ENCODE assay signal across 22 cellular contexts in the genomic region with DNA sequence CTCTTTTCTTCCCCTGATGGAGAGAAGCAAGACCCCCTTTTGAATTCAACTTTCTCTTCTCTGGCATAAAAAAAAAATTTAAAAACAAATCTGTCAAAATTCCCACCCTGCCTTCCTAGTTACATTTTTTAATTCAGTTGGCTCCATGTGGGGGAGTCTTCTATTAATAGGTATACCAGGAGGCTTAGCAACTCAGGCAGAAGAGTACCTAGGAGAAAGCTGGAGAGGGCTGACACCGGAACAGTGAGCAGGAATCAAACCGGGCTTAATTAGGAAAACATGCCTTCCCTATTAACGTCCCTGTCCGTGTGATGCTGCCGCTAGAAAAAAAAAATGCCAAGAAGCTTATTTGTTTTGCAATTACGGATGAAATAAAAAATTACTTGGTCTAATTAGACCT.
"Had no signal": no experiment of that assay in that cellular context is flagged by ENCODE, and none has a peak within 500 bp of the region (broad histone marks: within the 10 kb centered on the region; RNA-seq: fewer than 3 reads in every experiment).

No MANE protein-coding gene starts in this region.

- DNase-seq: activated CD4-positive, alpha-beta T cell treated with anti-CD3 and anti-CD28 coated beads, Interleukin-2, amount 10 ng/mL, durations not matched to agents 24 days and 14 days; activated gamma-delta T cell treated with Interleukin-2 at 50 U/mL for 16 hours; activated T-cell treated with anti-CD3 and anti-CD28 coated beads, Interleukin-2, amount 50 U/mL, for 1 hour; aorta; brain microvascular endothelial cell; central memory CD4-positive, alpha-beta T cell; endodermal cell; heart left ventricle; left colon; naive B cell; occipital lobe; right lobe of liver; stimulated activated CD4-positive, alpha-beta T cell treated with anti-CD3 and anti-CD28 coated beads, Interleukin-1b, Interleukin-23, amount 100 ng/mL, for 48 hours; stomach; transverse colon; uterus had no signal

- H3K27ac ChIP-seq: brain microvascular endothelial cell, coronary artery, heart left ventricle, right lobe of liver, skin epidermis, stomach, suprapubic skin, transverse colon, uterus, VCaP had no signal

- ATAC-seq: activated CD4-positive, CD25-positive, alpha-beta regulatory T cell treated with anti-CD3 and anti-CD28 coated beads, Interleukin-2, amount 50 U/mL, for 24 hours; heart left ventricle; left colon; right lobe of liver; stimulated activated effector memory CD8-positive, alpha-beta T cell treated with anti-CD3 and anti-CD28 coated beads, Interleukin-12 subunit alpha, Interleukin-12 subunit beta, amount 100 ng/mL, for 72 hours had no signal
